ENCODE assay signal across 9 cellular contexts in the genomic region with DNA sequence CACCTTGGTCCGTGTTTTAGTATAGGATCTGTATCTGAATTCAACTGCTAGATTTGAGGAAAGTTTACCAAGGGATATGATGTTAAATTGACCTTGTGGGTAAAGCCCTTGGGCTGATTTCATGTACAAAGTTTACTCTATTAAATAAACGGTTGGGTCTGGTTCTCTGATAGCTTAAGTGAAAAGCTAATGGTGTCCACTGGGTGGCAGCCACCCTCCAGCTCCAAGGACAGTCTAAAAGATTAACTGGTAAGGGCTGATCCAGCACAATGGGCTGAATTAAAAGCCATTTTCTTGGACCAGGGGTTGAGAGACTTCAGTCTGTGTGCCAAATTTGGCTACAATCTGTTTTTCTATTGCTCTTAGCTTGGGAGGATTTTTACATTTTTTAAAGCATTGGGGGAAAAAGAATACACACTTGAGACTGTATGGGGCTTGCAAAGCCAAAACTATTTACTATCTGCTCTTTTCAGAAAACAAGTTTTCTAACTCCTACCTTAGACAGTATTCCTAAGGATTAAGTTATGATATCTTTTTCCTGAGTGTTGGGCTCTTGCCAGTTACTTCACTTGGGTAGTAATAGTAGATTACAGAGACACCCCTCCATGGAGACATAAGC.
DNase-seq lines count a peak whose midpoint lies in the region; ATAC-seq and TF ChIP-seq lines count a peak whose summit lies in the region.
"Had no signal": no experiment of that assay in that cellular context is flagged by ENCODE, and none has a peak within 500 bp of the region (broad histone marks: within the 10 kb centered on the region; RNA-seq: fewer than 3 reads in every experiment).

No MANE protein-coding gene starts in this region.

- CTCF ChIA-PET in activated CD8-positive, alpha-beta memory T cell treated with anti-CD3 and anti-CD28 coated beads, Interleukin-2, amount 10 ng/mL, durations not matched to agents 7 days and 5 days (lab: Charles Lee): interaction anchor here (0.7 to 1.5 kb wide), 4 partner anchors 11 to 96 kb away, joined by 3 read pairs; no protein-coding TSS in a partner anchor

- H3K36me3 Mint-ChIP-seq in activated CD8-positive, alpha-beta memory T cell treated with anti-CD3 and anti-CD28 coated beads, Interleukin-2, amount 10 ng/mL, durations not matched to agents 7 days and 5 days: no peaks in the 10 kb centered on the region
- peaks cover 0 to 3% (median 0%) of the 10 kb centered on the region in 3 donors for H3K36me3 Mint-ChIP-seq in immature natural killer cell

- H3K27me3 ChIP-seq in body of pancreas: no peaks in the 10 kb centered on the region

- DNase-seq in activated CD8-positive, alpha-beta memory T cell treated with anti-CD3 and anti-CD28 coated beads, Interleukin-2, amount 10 ng/mL, durations not matched to agents 7 days and 5 days: peak; percentile 51
- DNase-seq in activated CD8-positive, alpha-beta memory T cell treated with anti-CD3 and anti-CD28 coated beads for 24 hours: no peak
- DNase-seq in OCI-M2 (lab: John Stamatoyannopoulos, UW; ENCODE audit: unreplicated experiment) (peak; percentile 38), body of pancreas (peak; percentile 65 to 79 (median 68)), immature natural killer cell (peak in 2 of 3 donors; percentile 2 to 9)
- peak; percentile 34 to 42 for DNase-seq in stimulated activated CD4-positive, alpha-beta T cell treated with anti-CD3 and anti-CD28 coated beads, Interleukin-2, amount 100 ng/mL, for 24 hours

- H3K4me3 ChIP-seq in body of pancreas: no peak overlapping the region

- H3K27ac Mint-ChIP-seq in activated CD8-positive, alpha-beta memory T cell treated with anti-CD3 and anti-CD28 coated beads, Interleukin-2, amount 10 ng/mL, durations not matched to agents 7 days and 5 days: no peak overlapping the region
- no peak overlapping the region for H3K27ac Mint-ChIP-seq in immature natural killer cell
- H3K27ac Mint-ChIP-seq: dendritic cell treated with granulocyte-macrophage colony-stimulating factor and Interleukin-4, amounts not matched to agents 40 ng/mL and 50 ng/mL, for 4 days had no signal

- peak; percentile 55 to 83 (median 68) for TF ChIP-seq CTCF in body of pancreas (IDR thresholded peaks at IDR 0.05)

- no peak for TF ChIP-seq POLR2A in body of pancreas (IDR thresholded peaks at IDR 0.05)

- no peaks in the 10 kb centered on the region for H3K27me3 Mint-ChIP-seq in activated CD8-positive, alpha-beta memory T cell treated with anti-CD3 and anti-CD28 coated beads, Interleukin-2, amount 10 ng/mL, durations not matched to agents 7 days and 5 days
- peaks cover 0 to 3% (median 0%) of the 10 kb centered on the region in 3 donors for H3K27me3 Mint-ChIP-seq in immature natural killer cell (ENCODE audit: low read depth in 3 of 3)
- H3K27me3 Mint-ChIP-seq: dendritic cell treated with granulocyte-macrophage colony-stimulating factor and Interleukin-4, amounts not matched to agents 40 ng/mL and 50 ng/mL, for 4 days had no signal

- peak; percentile 45 for ATAC-seq in activated CD8-positive, alpha-beta memory T cell treated with anti-CD3 and anti-CD28 coated beads, Interleukin-2, amount 10 ng/mL, durations not matched to agents 7 days and 5 days
- ATAC-seq in HG03354 (IDR thresholded peaks at IDR 0.05; ENCODE audit: poor library complexity, severe bottlenecking, unreplicated experiment) (peak; percentile 60), body of pancreas (peak; percentile 86), GM21528 (IDR thresholded peaks at IDR 0.05; ENCODE audit: low FRiP score, unreplicated experiment) (no peak)

- intact Hi-C loops in body of pancreas (cut with DNase I): no loop called here

- H3K27ac ChIP-seq in body of pancreas: no peak overlapping the region

- no peaks in the 10 kb centered on the region for H3K9me3 Mint-ChIP-seq in activated CD8-positive, alpha-beta memory T cell treated with anti-CD3 and anti-CD28 coated beads, Interleukin-2, amount 10 ng/mL, durations not matched to agents 7 days and 5 days (ENCODE audit: low read depth)
- H3K9me3 Mint-ChIP-seq in immature natural killer cell: peaks cover 0 to 12% (median 3%) of the 10 kb centered on the region in 6 donors

- H3K4me3 Mint-ChIP-seq in activated CD8-positive, alpha-beta memory T cell treated with anti-CD3 and anti-CD28 coated beads, Interleukin-2, amount 10 ng/mL, durations not matched to agents 7 days and 5 days: no peak overlapping the region
- no peak overlapping the region for H3K4me3 Mint-ChIP-seq in immature natural killer cell
- H3K4me3 Mint-ChIP-seq: dendritic cell treated with granulocyte-macrophage colony-stimulating factor and Interleukin-4, amounts not matched to agents 40 ng/mL and 50 ng/mL, for 4 days had no signal

- no peaks in the 10 kb centered on the region for H3K4me1 Mint-ChIP-seq in activated CD8-positive, alpha-beta memory T cell treated with anti-CD3 and anti-CD28 coated beads, Interleukin-2, amount 10 ng/mL, durations not matched to agents 7 days and 5 days
- H3K4me1 Mint-ChIP-seq in immature natural killer cell: peaks cover 2 to 9% of the 10 kb centered on the region in 2 donors

- 11% methylated on average over 2 of the region's 2 CpGs for WGBS in body of pancreas, 2 donors

- H3K36me3 ChIP-seq in body of pancreas (replicated peaks in 1 of 2; ENCODE audit: insufficient read depth in 1 of 2, low read depth in 2 of 2): no peaks in the 10 kb centered on the region

- H3K4me1 ChIP-seq in body of pancreas: peaks cover 7% of the 10 kb centered on the region

- no peaks in the 10 kb centered on the region for H3K9me3 ChIP-seq in body of pancreas
